8 cellular contexts compared by ENCODE assay signal in genomic region chr16:30355144-30355953, GRCh38. TPM values are rescaled to one million over a fixed set of nuclear protein-coding genes. Genes with fewer than 3 reads are reported as not detected.
A peak's percentile ranks its signal among the peaks of the same experiment; 100 is the strongest.
DNase-seq lines count a peak whose midpoint lies in the region; FAIRE-seq and TF ChIP-seq lines count a peak whose summit lies in the region.

TSS of gene CD2BP2 (minus strand) at chr16:30355308. CDS start at chr16:30354681, 627 bp downstream.

- CTCF ChIA-PET in HEK293 (lab: Yijun Ruan, JAX) (interaction anchor here (0.6 to 1.1 kb wide), 4 partner anchors 9 to 338 kb away, joined by 3 to 7 read pairs (median 3); no protein-coding TSS in a partner anchor), SK-N-SH (lab: Yijun Ruan, JAX) (interaction anchor here (1.1 to 3.6 kb wide), 6 partner anchors 10 to 53 kb away, joined by 3 to 23 read pairs (median 4); partner anchors contain the start of genes TBC1D10B and ZNF771)
- CTCF ChIA-PET in activated naive CD4-positive, alpha-beta T cell treated with anti-CD3 and anti-CD28 coated beads, Interleukin-2, amount 10 ng/mL, durations not matched to agents 7 days and 5 days (lab: Charles Lee): interaction anchor here (0.7 to 1.6 kb wide), 4 partner anchors 9 to 263 kb away, joined by 3 to 5 read pairs (median 4); no protein-coding TSS in a partner anchor

- no peaks in the 10 kb centered on the region for H3K9me2 ChIP-seq in SK-N-SH

- DNase-seq in NB4 (ENCODE audit: low read depth) (peak; percentile 98), SK-N-SH (peak; percentile 96), frontal cortex (ENCODE audit: low spot score in 2 of 2) (peak; percentile 95 to 97), stromal cell of bone marrow (ENCODE audit: low read depth) (peak; percentile 100)
- peak; percentile 90 for DNase-seq in activated naive CD4-positive, alpha-beta T cell treated with anti-CD3 and anti-CD28 coated beads, Interleukin-2, amount 10 ng/mL, durations not matched to agents 7 days and 5 days

- H3K9me3 Mint-ChIP-seq in activated naive CD4-positive, alpha-beta T cell treated with anti-CD3 and anti-CD28 coated beads, Interleukin-2, amount 10 ng/mL, durations not matched to agents 7 days and 5 days: no peaks in the 10 kb centered on the region

- H3K27me3 ChIP-seq in SK-N-SH (ENCODE audit: insufficient read depth) (no peaks in the 10 kb centered on the region), neuron (ENCODE audit: insufficient read depth, low read length) (no peaks in the 10 kb centered on the region)

- peaks cover 36% of the 10 kb centered on the region for H3K79me2 ChIP-seq in SK-N-SH (ENCODE audit: insufficient read depth)

- H3K4me1 Mint-ChIP-seq in activated naive CD4-positive, alpha-beta T cell treated with anti-CD3 and anti-CD28 coated beads, Interleukin-2, amount 10 ng/mL, durations not matched to agents 7 days and 5 days: peaks cover 44% of the 10 kb centered on the region

- under 1% methylated on average over 38 of the region's 45 CpGs for WGBS in SK-N-SH (ENCODE audit: low lambda C conversion rate)

- peak within 1 kb of the TSS; percentile 92 for H3K27ac Mint-ChIP-seq in activated naive CD4-positive, alpha-beta T cell treated with anti-CD3 and anti-CD28 coated beads, Interleukin-2, amount 10 ng/mL, durations not matched to agents 7 days and 5 days

- POLR2A ChIA-PET in HEK293 (lab: Yijun Ruan, JAX): interaction anchor here (0.6 to 4.5 kb wide), 15 partner anchors 9 to 217 kb away, joined by 3 to 60 read pairs (median 4); partner anchors contain the start of genes DCTPP1, TBC1D10B, ZNF48 and ZNF771
- POLR2A ChIA-PET in SK-N-SH (lab: Yijun Ruan, JAX): interaction anchor here (1.0 to 1.6 kb wide), 8 partner anchors 9 to 52 kb away, joined by 3 to 19 read pairs (median 4); partner anchors contain the start of genes TBC1D10B, ZNF48 and ZNF771

- TF ChIP-seq CTCF in HEK293 (tag by site-specific recombination; IDR thresholded peaks at IDR 0.05) (peak; percentile 63), NB4 (IDR thresholded peaks at IDR 0.05; ENCODE audit: low read depth, low read length) (no peak), SK-N-SH (IDR thresholded peaks at IDR 0.05) (no peak)

- H3K9me3 ChIP-seq in ES-I3 (ENCODE audit: control insufficient read depth, insufficient read depth, low read length) (no peaks in the 10 kb centered on the region), HEK293 (ENCODE audit: control insufficient read depth, insufficient read depth, low read depth, low read length) (no peaks in the 10 kb centered on the region), SK-N-SH (no peaks in the 10 kb centered on the region), neuron (ENCODE audit: low read length) (no peaks in the 10 kb centered on the region)

- TF ChIP-seq EP300 in SK-N-SH (IDR thresholded peaks at IDR 0.05; ENCODE audit: borderline replicate concordance in 1 of 2, low read depth in 1 of 2, low read length in 1 of 2): 0 out of 4 replicates have a peak, but pooled peaks of 1 of the 2 experiments have one; percentile 4

- H3K4me2 ChIP-seq in SK-N-SH: peak within 1 kb of the TSS; percentile 96

- H3K27ac ChIP-seq in HEK293 (ENCODE audit: extremely low read depth, low read depth, low read length) (peak within 1 kb of the TSS; percentile 82), SK-N-SH (ENCODE audit: low read depth in 2 of 2, low read length in 1 of 2) (peak within 1 kb of the TSS; percentile 95 to 99)

- peak within 1 kb of the TSS; percentile 95 for H3K4me3 Mint-ChIP-seq in activated naive CD4-positive, alpha-beta T cell treated with anti-CD3 and anti-CD28 coated beads, Interleukin-2, amount 10 ng/mL, durations not matched to agents 7 days and 5 days

- H3K9ac ChIP-seq in ES-I3 (ENCODE audit: low read depth, low read length): peak within 1 kb of the TSS; percentile 84
- peak within 1 kb of the TSS; percentile 96 for H3K9ac ChIP-seq in SK-N-SH

- no peaks in the 10 kb centered on the region; the same call in 1 of the 2 replicates for H3K4me1 ChIP-seq in ES-I3 (ENCODE audit: insufficient read depth, low read length)
- no peaks in the 10 kb centered on the region for H3K4me1 ChIP-seq in HEK293 (ENCODE audit: control insufficient read depth, insufficient read depth, low read length)
- H3K4me1 ChIP-seq in SK-N-SH (ENCODE audit: control insufficient read depth in 1 of 2, insufficient read depth in 2 of 2, low read depth in 1 of 2, low read length in 1 of 2): peaks cover 34 to 39% of the 10 kb centered on the region in 2 experiments
- peaks cover 19% of the 10 kb centered on the region for H3K4me1 ChIP-seq in neuron (ENCODE audit: insufficient read depth, low read length)

- H4K20me1 ChIP-seq in SK-N-SH (ENCODE audit: insufficient read depth): peaks cover 21% of the 10 kb centered on the region

- H3K27me3 Mint-ChIP-seq in activated naive CD4-positive, alpha-beta T cell treated with anti-CD3 and anti-CD28 coated beads, Interleukin-2, amount 10 ng/mL, durations not matched to agents 7 days and 5 days: no peaks in the 10 kb centered on the region

- no peak; the same call in 1 of the 2 replicates for TF ChIP-seq RAD21 in SK-N-SH (IDR thresholded peaks at IDR 0.05; ENCODE audit: low read length)

- H2AFZ ChIP-seq in SK-N-SH (ENCODE audit: low read depth): peak within 1 kb of the TSS; percentile 60
- peak within 1 kb of the TSS; percentile 64 for H2AFZ ChIP-seq in neuron (ENCODE audit: low read depth, low read length)

- peaks cover 13% of the 10 kb centered on the region for H3F3A ChIP-seq in SK-N-SH (replicated peaks; ENCODE audit: insufficient read depth)

- FAIRE-seq in frontal cortex (lab: Jason Lieb, UNC): peak; percentile 86

- H3K36me3 ChIP-seq in ES-I3 (ENCODE audit: insufficient read depth, low read length): peaks cover 8% of the 10 kb centered on the region
- peaks cover under 1 to 79% of the 10 kb centered on the region in 2 experiments; a peak in 2 of 3 replicates for H3K36me3 ChIP-seq in HEK293 (ENCODE audit: control insufficient read depth in 2 of 2, insufficient read depth in 1 of 2, low read length in 2 of 2)
- H3K36me3 ChIP-seq in SK-N-SH (replicated peaks in 1 of 2; ENCODE audit: control insufficient read depth in 1 of 2, insufficient read depth in 2 of 2, low read length in 1 of 2): peaks cover 22 to 64% of the 10 kb centered on the region in 2 experiments
- H3K36me3 ChIP-seq in neuron (ENCODE audit: insufficient read depth, low read length): peaks cover 62% of the 10 kb centered on the region

- H3K4me3 ChIP-seq in HEK293 (ENCODE audit: low read depth, low read length) (peak within 1 kb of the TSS; percentile 95), NB4 (ENCODE audit: low read depth, low read length) (peak within 1 kb of the TSS; percentile 77), SK-N-SH (ENCODE audit: low read depth in 2 of 2, low read length in 1 of 2) (peak within 1 kb of the TSS; percentile 93 to 99), neuron (ENCODE audit: low read length) (peak within 1 kb of the TSS; percentile 82)

- H3K36me3 Mint-ChIP-seq in activated naive CD4-positive, alpha-beta T cell treated with anti-CD3 and anti-CD28 coated beads, Interleukin-2, amount 10 ng/mL, durations not matched to agents 7 days and 5 days: peaks cover 66% of the 10 kb centered on the region

- TF ChIP-seq POLR2A in NB4 (IDR thresholded peaks at IDR 0.05; ENCODE audit: extremely low read depth, insufficient read length): peak; percentile 47

TF ChIP-seq in HEK293, 187 proteins besides CTCF, POLR2A, EP300 and RAD21 (continues in another document):
- TF ChIP-seq BCL11B (tag by site-specific recombination; IDR thresholded peaks at IDR 0.05; ENCODE audit: low read depth) (peak; percentile 99), ZNF23 (tag by site-specific recombination; IDR thresholded peaks at IDR 0.05; ENCODE audit: borderline replicate concordance) (no peak), ZBTB17 (tag by site-specific recombination; IDR thresholded peaks at IDR 0.05) (peak; percentile 92), ZFP37 (tag by site-specific recombination; IDR thresholded peaks at IDR 0.05) (peak; percentile 37), ZNF394 (tag by site-specific recombination; IDR thresholded peaks at IDR 0.05; ENCODE audit: borderline replicate concordance) (no peak; the same call in none of the 2 replicates), ZNF37A (tag by site-specific recombination; IDR thresholded peaks at IDR 0.05) (no peak), ATF2 (tag by site-specific recombination; IDR thresholded peaks at IDR 0.05; ENCODE audit: low read depth) (peak; percentile 100)

TF ChIP-seq in SK-N-SH, 30 proteins besides CTCF, POLR2A, EP300 and RAD21 (continues in another document):
- TF ChIP-seq NRF1 (IDR thresholded peaks at IDR 0.05; ENCODE audit: low read depth, low read length) (no peak), FOXM1 (IDR thresholded peaks at IDR 0.05; ENCODE audit: low read depth) (no peak), MXI1 (IDR thresholded peaks at IDR 0.05; ENCODE audit: low read depth, low read length) (peak; percentile 83), RCOR1 (IDR thresholded peaks at IDR 0.05; ENCODE audit: low read length) (0 out of 2 replicates have a peak, but pooled peaks have one; percentile 12), FOXJ3 (CRISPR knock-in tag; IDR thresholded peaks at IDR 0.05) (0 out of 2 replicates have a peak, but pooled peaks have one; percentile 51)
- TF ChIP-seq, protein P1, sequence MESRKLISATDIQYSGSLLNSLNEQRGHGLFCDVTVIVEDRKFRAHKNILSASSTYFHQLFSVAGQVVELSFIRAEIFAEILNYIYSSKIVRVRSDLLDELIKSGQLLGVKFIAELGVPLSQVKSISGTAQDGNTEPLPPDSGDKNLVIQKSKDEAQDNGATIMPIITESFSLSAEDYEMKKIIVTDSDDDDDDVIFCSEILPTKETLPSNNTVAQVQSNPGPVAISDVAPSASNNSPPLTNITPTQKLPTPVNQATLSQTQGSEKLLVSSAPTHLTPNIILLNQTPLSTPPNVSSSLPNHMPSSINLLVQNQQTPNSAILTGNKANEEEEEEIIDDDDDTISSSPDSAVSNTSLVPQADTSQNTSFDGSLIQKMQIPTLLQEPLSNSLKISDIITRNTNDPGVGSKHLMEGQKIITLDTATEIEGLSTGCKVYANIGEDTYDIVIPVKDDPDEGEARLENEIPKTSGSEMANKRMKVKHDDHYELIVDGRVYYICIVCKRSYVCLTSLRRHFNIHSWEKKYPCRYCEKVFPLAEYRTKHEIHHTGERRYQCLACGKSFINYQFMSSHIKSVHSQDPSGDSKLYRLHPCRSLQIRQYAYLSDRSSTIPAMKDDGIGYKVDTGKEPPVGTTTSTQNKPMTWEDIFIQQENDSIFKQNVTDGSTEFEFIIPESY (IDR thresholded peaks at IDR 0.05; ENCODE audit: borderline replicate concordance, low read depth): 0 out of 2 replicates have a peak, but pooled peaks have one; percentile 46
- TF ChIP-seq, protein P2, sequence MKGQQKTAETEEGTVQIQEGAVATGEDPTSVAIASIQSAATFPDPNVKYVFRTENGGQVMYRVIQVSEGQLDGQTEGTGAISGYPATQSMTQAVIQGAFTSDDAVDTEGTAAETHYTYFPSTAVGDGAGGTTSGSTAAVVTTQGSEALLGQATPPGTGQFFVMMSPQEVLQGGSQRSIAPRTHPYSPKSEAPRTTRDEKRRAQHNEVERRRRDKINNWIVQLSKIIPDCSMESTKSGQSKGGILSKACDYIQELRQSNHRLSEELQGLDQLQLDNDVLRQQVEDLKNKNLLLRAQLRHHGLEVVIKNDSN (IDR thresholded peaks at IDR 0.05; ENCODE audit: borderline replicate concordance, low read depth): peak; percentile 92

RNA-seq across cellular contexts. Expression of gene CD2BP2, which starts in this region (rescaled TPM):
- 80.8 and 85.3 TPM in 2 replicates for polyA plus RNA-seq in SK-N-SH (2012; rRNA removed)
- polyA plus RNA-seq in SK-N-SH (2012; cell fraction: cytosol; rRNA removed): 64.7 and 70.5 TPM in 2 replicates
- 202 and 222 TPM in 2 replicates for polyA plus RNA-seq in SK-N-SH (2012; cell fraction: nucleus; rRNA removed)
- total RNA-seq in frontal cortex: 38.7 TPM

Comparison
In these comparisons a context has a peak if more than half of its experiments do, and no peak if none do; other contexts are left out.
1. Peak in every context shown above with its lines: DNase-seq, H3K4me3 ChIP-seq and H3K27ac ChIP-seq.